In the genomic region with DNA sequence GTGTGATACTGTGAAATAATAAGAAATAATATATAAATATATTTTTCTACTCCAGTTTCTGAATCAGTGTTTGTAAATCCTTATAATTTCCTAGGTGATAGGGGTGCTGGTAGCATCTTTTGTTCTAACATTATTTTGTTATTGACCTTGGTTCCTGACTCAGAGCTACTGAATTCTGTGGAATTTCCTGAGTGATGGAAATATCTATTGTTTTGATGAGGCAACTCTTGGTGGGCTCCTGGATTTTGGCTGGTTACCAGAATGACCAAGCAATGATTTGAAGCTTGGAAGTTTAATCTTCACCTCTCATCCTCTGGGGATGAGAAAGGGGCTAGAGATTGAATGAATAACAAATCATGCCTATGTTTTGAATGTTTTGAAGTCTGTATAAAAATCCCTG, we compare ENCODE assay signal across 1 cellular context.
TF ChIP-seq lines count a peak whose summit lies in the region.

No MANE protein-coding gene starts in this region.

TF ChIP-seq in IMR-90, 13 proteins besides CTCF, POLR2A, EP300 and RAD21:
- TF ChIP-seq MAFK (IDR thresholded peaks at IDR 0.05; ENCODE audit: low read depth, low read length), result no peak
- no peak for TF ChIP-seq RFX5 (IDR thresholded peaks at IDR 0.05; ENCODE audit: low read depth, low read length)
- TF ChIP-seq CEBPB (IDR thresholded peaks at IDR 0.05; ENCODE audit: low read depth, low read length), result peak; percentile 73
